ENCODE assay signal across 1 cellular context in the genomic region with DNA sequence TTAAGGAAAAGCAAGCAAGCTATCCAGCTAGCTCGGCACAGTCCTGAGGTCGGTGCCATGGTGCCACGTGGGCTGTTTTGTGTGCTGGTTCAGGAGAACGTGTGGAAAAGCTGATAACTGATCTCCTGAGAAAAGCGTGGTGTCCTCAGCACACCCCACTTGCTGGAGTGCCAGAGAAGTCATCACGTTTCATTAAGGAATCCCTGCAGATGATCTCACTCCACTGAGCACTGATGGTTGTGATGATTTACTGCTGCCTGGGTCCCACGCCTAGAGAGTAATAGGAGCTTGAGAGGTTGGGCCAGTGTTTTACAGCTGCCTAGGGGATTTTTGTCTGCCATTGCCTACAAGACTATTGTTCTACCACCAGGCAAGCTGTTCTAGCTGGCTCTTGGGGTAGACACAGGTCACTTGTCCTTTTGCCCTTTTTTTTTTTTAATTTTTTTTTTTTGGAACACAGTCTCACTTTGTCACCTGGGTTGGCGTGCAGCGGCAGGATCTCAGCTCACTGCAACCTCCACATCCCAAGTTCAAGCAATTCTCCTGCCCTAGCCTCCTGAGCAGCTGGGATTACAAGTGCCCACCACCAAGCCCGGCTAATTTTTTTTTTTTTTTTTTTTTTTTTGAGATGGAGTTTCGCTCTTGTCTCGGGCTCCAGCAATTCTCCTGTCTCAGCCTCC.
TF ChIP-seq lines count a peak whose summit lies in the region.

No MANE protein-coding gene starts in this region.

TF ChIP-seq in WTC11, 78 proteins besides CTCF, POLR2A, EP300 and RAD21 (continued from another document):
- no peak for TF ChIP-seq AR (CRISPR knock-in tag; IDR thresholded peaks at IDR 0.05)
TF ChIP-seq in WTC11: peak in this region for 0.
